14 cellular contexts compared by ENCODE assay signal in the genomic region with DNA sequence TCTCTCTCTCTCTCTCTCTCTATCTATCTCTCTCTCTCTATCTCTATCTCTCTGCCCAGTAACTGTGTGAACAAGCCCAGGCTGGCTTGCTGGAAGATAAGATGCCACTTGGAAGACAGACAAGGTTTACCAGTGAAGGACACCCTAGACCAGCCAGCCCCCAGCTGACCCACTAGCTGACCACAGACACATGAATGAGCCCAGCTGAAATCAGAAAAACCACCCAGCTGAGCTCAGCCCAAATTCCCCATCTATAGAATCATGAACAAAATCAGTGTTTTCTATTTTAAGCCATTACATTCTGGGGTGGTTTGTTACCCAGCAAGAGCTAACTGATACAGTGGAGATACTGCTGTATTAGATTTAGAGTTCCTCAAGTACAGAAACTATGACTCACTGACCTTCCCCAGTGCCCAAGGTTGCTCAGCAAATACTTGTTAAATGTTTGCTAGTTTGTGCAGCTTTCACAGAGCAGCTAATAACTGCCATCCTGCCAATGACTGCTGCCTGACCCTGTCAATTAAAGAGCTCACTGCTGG. TPM values are rescaled to one million over a fixed set of nuclear protein-coding genes. Genes with fewer than 3 reads are reported as not detected.
"Had no signal": no experiment of that assay in that cellular context is flagged by ENCODE, and none has a peak within 500 bp of the region (broad histone marks: within the 10 kb centered on the region; RNA-seq: fewer than 3 reads in every experiment).

No MANE protein-coding gene starts in this region.

- ATAC-seq: stimulated activated naive B cell treated with anti-CD40 and anti-IgM and Interleukin-4, amounts not matched to agents 10 μg/mL and 1 μg/mL and 100 μg/mL, for 72 hours; T-cell had no signal

- H3K4me3 Mint-ChIP-seq: activated naive CD4-positive, alpha-beta T cell treated with anti-CD3 and anti-CD28 coated beads, Interleukin-2, amount 10 ng/mL, durations not matched to agents 7 days and 5 days; immature natural killer cell; naive B cell; neural progenitor cell; stimulated activated naive B cell treated with anti-CD40 and anti-IgM and Interleukin-4, amounts not matched to agents 10 μg/mL and 1 μg/mL and 100 μg/mL, for 72 hours; T-cell had no signal

- H3K9ac ChIP-seq: neural progenitor cell had no signal

- H3K9me3 ChIP-seq: tibial artery had no signal

- DNase-seq: activated CD4-positive, alpha-beta T cell treated with anti-CD3 and anti-CD28 coated beads, Interleukin-2, amount 50 U/mL, for 4 hours; activated CD4-positive, CD25-positive, alpha-beta regulatory T cell treated with anti-CD3 and anti-CD28 coated beads, Interleukin-2, amount 50 U/mL, for 72 hours; activated naive CD4-positive, alpha-beta T cell treated with anti-CD3 and anti-CD28 coated beads, Interleukin-2, amount 10 ng/mL, durations not matched to agents 7 days and 5 days; glutamatergic neuron; immature natural killer cell; midbrain; naive B cell; stimulated activated CD4-positive, alpha-beta T cell treated with anti-CD3 and anti-CD28 coated beads, Interleukin-2, amount 100 ng/mL, for 48 hours; stimulated activated naive B cell treated with anti-CD40 and anti-IgM and Interleukin-4, amounts not matched to agents 10 μg/mL and 1 μg/mL and 100 μg/mL, for 72 hours; T-cell; T1000; tibial artery had no signal

- H3K4me2 ChIP-seq: neural progenitor cell had no signal

- H3K27me3 ChIP-seq: neural progenitor cell, tibial artery had no signal

- H3K4me3 ChIP-seq: neural progenitor cell, tibial artery had no signal

- H3K36me3 Mint-ChIP-seq: activated naive CD4-positive, alpha-beta T cell treated with anti-CD3 and anti-CD28 coated beads, Interleukin-2, amount 10 ng/mL, durations not matched to agents 7 days and 5 days; immature natural killer cell; naive B cell; stimulated activated naive B cell treated with anti-CD40 and anti-IgM and Interleukin-4, amounts not matched to agents 10 μg/mL and 1 μg/mL and 100 μg/mL, for 72 hours; T-cell had no signal

- H3K27ac ChIP-seq: neural progenitor cell had no signal

- H3K4me1 ChIP-seq: neural progenitor cell had no signal

- H3K4me1 Mint-ChIP-seq: activated naive CD4-positive, alpha-beta T cell treated with anti-CD3 and anti-CD28 coated beads, Interleukin-2, amount 10 ng/mL, durations not matched to agents 7 days and 5 days; immature natural killer cell; T-cell had no signal

- H3K36me3 ChIP-seq: neural progenitor cell, tibial artery had no signal

- H2AFZ ChIP-seq: neural progenitor cell had no signal

- H3K9me3 Mint-ChIP-seq: activated naive CD4-positive, alpha-beta T cell treated with anti-CD3 and anti-CD28 coated beads, Interleukin-2, amount 10 ng/mL, durations not matched to agents 7 days and 5 days; immature natural killer cell had no signal

- H3K27ac Mint-ChIP-seq: activated naive CD4-positive, alpha-beta T cell treated with anti-CD3 and anti-CD28 coated beads, Interleukin-2, amount 10 ng/mL, durations not matched to agents 7 days and 5 days; activated T-helper 2 cell treated with anti-CD3 and anti-CD28 coated beads, Interferon-gamma antibody, Interleukin-2, Interleukin-4, amounts not matched to agents 10 μg/mL and 5 μg/mL and 100 μg/mL, durations not matched to agents 14 hours and 24 hours and 36 hours; immature natural killer cell; neural progenitor cell; stimulated activated naive B cell treated with anti-CD40 and anti-IgM and Interleukin-4, amounts not matched to agents 10 μg/mL and 1 μg/mL and 100 μg/mL, for 72 hours; T-cell had no signal

RNA-seq across cellular contexts. Expression of gene EMP2, which starts 18.0 kb away (rescaled TPM):
- polyA plus RNA-seq: immature natural killer cell had no signal
